ENCODE assay signal across 1 cellular context in the genomic region with DNA sequence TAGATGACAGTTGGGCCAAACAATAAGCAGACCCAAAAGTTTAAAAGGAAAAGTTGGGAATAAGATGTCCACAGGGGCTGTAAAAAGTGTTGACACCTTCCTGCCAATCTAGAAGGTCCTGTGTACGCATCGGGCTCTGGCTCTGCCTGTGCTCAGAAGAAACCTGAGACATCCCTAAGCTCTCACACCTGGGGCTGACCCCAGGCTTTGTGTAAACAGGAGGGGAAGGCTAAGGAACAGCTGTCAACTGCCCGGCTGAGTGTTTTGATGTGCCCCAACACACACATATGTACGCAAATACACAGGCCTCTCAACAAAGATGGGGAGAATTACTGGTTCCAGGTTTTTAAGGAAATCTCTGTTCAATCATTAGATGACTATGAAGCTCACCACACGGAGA.
TF ChIP-seq lines count a peak whose summit lies in the region.

No MANE protein-coding gene starts in this region.

TF ChIP-seq in HepG2, 621 proteins besides CTCF, POLR2A, EP300 and RAD21 (continued from another document and continues in another):
- TF ChIP-seq BATF2 (CRISPR knock-in tag; IDR thresholded peaks at IDR 0.05) = no peak
- no peak for TF ChIP-seq MYPOP (CRISPR knock-in tag; IDR thresholded peaks at IDR 0.05)
- TF ChIP-seq GLMP (CRISPR knock-in tag; IDR thresholded peaks at IDR 0.05; ENCODE audit: borderline replicate concordance) = no peak
- no peak for TF ChIP-seq E2F2 (CRISPR knock-in tag; IDR thresholded peaks at IDR 0.05; ENCODE audit: borderline replicate concordance)
- no peak for TF ChIP-seq ZNF326 (CRISPR knock-in tag; IDR thresholded peaks at IDR 0.05; ENCODE audit: borderline replicate concordance)
- no peak for TF ChIP-seq ETV6 (CRISPR knock-in tag; conservative IDR thresholded peaks at IDR 0.05)
- no peak for TF ChIP-seq ZNF879 (CRISPR knock-in tag; IDR thresholded peaks at IDR 0.05)
- TF ChIP-seq MEIS2 (CRISPR knock-in tag; IDR thresholded peaks at IDR 0.05) = no peak
- TF ChIP-seq SIX4 (CRISPR knock-in tag; IDR thresholded peaks at IDR 0.05) = peak; percentile 87
- no peak for TF ChIP-seq NONO (IDR thresholded peaks at IDR 0.05)
- no peak for TF ChIP-seq NONO (CRISPR knock-in tag; conservative IDR thresholded peaks at IDR 0.05)
- TF ChIP-seq CAMTA2 (CRISPR knock-in tag; IDR thresholded peaks at IDR 0.05; ENCODE audit: borderline replicate concordance) = no peak
- TF ChIP-seq NFYC (CRISPR knock-in tag; IDR thresholded peaks at IDR 0.05) = no peak
- no peak for TF ChIP-seq ARHGAP35 (CRISPR knock-in tag; IDR thresholded peaks at IDR 0.05; ENCODE audit: borderline replicate concordance)
- no peak for TF ChIP-seq ATAD3A (CRISPR knock-in tag; IDR thresholded peaks at IDR 0.05)
- TF ChIP-seq, protein P1, sequence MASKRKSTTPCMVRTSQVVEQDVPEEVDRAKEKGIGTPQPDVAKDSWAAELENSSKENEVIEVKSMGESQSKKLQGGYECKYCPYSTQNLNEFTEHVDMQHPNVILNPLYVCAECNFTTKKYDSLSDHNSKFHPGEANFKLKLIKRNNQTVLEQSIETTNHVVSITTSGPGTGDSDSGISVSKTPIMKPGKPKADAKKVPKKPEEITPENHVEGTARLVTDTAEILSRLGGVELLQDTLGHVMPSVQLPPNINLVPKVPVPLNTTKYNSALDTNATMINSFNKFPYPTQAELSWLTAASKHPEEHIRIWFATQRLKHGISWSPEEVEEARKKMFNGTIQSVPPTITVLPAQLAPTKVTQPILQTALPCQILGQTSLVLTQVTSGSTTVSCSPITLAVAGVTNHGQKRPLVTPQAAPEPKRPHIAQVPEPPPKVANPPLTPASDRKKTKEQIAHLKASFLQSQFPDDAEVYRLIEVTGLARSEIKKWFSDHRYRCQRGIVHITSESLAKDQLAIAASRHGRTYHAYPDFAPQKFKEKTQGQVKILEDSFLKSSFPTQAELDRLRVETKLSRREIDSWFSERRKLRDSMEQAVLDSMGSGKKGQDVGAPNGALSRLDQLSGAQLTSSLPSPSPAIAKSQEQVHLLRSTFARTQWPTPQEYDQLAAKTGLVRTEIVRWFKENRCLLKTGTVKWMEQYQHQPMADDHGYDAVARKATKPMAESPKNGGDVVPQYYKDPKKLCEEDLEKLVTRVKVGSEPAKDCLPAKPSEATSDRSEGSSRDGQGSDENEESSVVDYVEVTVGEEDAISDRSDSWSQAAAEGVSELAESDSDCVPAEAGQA (IDR thresholded peaks at IDR 0.05; ENCODE audit: low read depth) = no peak
- TF ChIP-seq, protein P1 (CRISPR knock-in tag; IDR thresholded peaks at IDR 0.05; ENCODE audit: borderline replicate concordance) = no peak
- 0 out of 2 replicates have a peak, but pooled peaks have one; percentile 20 for TF ChIP-seq PITX1 (CRISPR knock-in tag; IDR thresholded peaks at IDR 0.05)
- TF ChIP-seq JARID2 (CRISPR knock-in tag; IDR thresholded peaks at IDR 0.05; ENCODE audit: insufficient replicate concordance) = no peak
- no peak for TF ChIP-seq PHF5A (CRISPR knock-in tag; IDR thresholded peaks at IDR 0.05; ENCODE audit: low read depth, unreplicated experiment)
- TF ChIP-seq HNF4G (IDR thresholded peaks at IDR 0.05; ENCODE audit: borderline replicate concordance, low read depth, low read length) = no peak
- no peak for TF ChIP-seq HNF4G (CRISPR knock-in tag; IDR thresholded peaks at IDR 0.05; ENCODE audit: borderline replicate concordance, low read depth)
- no peak for TF ChIP-seq ZSCAN9 (CRISPR knock-in tag; IDR thresholded peaks at IDR 0.05; ENCODE audit: borderline replicate concordance)
- TF ChIP-seq, protein P2, sequence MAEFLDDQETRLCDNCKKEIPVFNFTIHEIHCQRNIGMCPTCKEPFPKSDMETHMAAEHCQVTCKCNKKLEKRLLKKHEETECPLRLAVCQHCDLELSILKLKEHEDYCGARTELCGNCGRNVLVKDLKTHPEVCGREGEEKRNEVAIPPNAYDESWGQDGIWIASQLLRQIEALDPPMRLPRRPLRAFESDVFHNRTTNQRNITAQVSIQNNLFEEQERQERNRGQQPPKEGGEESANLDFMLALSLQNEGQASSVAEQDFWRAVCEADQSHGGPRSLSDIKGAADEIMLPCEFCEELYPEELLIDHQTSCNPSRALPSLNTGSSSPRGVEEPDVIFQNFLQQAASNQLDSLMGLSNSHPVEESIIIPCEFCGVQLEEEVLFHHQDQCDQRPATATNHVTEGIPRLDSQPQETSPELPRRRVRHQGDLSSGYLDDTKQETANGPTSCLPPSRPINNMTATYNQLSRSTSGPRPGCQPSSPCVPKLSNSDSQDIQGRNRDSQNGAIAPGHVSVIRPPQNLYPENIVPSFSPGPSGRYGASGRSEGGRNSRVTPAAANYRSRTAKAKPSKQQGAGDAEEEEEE (CRISPR knock-in tag; IDR thresholded peaks at IDR 0.05; ENCODE audit: borderline replicate concordance) = no peak
- TF ChIP-seq ARID2 (CRISPR knock-in tag; IDR thresholded peaks at IDR 0.05; ENCODE audit: borderline replicate concordance) = peak; percentile 52; the same call in 1 of the 2 replicates
- TF ChIP-seq JDP2 (CRISPR knock-in tag; IDR thresholded peaks at IDR 0.05; ENCODE audit: borderline replicate concordance) = no peak
- peak; percentile 31; the same call in 1 of the 2 replicates for TF ChIP-seq ARID4A (CRISPR knock-in tag; IDR thresholded peaks at IDR 0.05; ENCODE audit: borderline replicate concordance)
- TF ChIP-seq ZNF143 (CRISPR knock-in tag; IDR thresholded peaks at IDR 0.05) = no peak
- TF ChIP-seq TIGD3 (CRISPR knock-in tag; IDR thresholded peaks at IDR 0.05; ENCODE audit: borderline replicate concordance) = no peak
- no peak for TF ChIP-seq FOXM1 (CRISPR knock-in tag; IDR thresholded peaks at IDR 0.05)
- TF ChIP-seq SP1 (IDR thresholded peaks at IDR 0.05) = no peak
- no peak for TF ChIP-seq SP1 (CRISPR knock-in tag; IDR thresholded peaks at IDR 0.05)
- no peak for TF ChIP-seq BRCA1 (CRISPR knock-in tag; IDR thresholded peaks at IDR 0.05)
- TF ChIP-seq ZNF607 (CRISPR knock-in tag; IDR thresholded peaks at IDR 0.05; ENCODE audit: borderline replicate concordance) = no peak
- TF ChIP-seq, protein P3, sequence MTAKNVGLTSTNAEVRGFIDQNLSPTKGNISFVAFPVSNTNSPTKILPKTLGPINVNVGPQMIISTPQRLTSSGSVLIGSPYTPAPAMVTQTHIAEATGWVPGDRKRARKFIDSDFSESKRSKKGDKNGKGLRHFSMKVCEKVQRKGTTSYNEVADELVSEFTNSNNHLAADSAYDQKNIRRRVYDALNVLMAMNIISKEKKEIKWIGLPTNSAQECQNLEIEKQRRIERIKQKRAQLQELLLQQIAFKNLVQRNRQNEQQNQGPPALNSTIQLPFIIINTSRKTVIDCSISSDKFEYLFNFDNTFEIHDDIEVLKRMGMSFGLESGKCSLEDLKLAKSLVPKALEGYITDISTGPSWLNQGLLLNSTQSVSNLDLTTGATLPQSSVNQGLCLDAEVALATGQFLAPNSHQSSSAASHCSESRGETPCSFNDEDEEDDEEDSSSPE (CRISPR knock-in tag; IDR thresholded peaks at IDR 0.05) = no peak
- no peak for TF ChIP-seq ZFP36 (IDR thresholded peaks at IDR 0.05; ENCODE audit: borderline replicate concordance, low read depth, low read length, partially characterized antibody)
- TF ChIP-seq, protein P4, sequence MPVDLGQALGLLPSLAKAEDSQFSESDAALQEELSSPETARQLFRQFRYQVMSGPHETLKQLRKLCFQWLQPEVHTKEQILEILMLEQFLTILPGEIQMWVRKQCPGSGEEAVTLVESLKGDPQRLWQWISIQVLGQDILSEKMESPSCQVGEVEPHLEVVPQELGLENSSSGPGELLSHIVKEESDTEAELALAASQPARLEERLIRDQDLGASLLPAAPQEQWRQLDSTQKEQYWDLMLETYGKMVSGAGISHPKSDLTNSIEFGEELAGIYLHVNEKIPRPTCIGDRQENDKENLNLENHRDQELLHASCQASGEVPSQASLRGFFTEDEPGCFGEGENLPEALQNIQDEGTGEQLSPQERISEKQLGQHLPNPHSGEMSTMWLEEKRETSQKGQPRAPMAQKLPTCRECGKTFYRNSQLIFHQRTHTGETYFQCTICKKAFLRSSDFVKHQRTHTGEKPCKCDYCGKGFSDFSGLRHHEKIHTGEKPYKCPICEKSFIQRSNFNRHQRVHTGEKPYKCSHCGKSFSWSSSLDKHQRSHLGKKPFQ (CRISPR knock-in tag; IDR thresholded peaks at IDR 0.05; ENCODE audit: insufficient replicate concordance) = no peak
- no peak for TF ChIP-seq ZNF382 (CRISPR knock-in tag; IDR thresholded peaks at IDR 0.05; ENCODE audit: borderline replicate concordance)
- TF ChIP-seq FOXA1 (IDR thresholded peaks at IDR 0.05) = no peak
- peak; percentile 86 for TF ChIP-seq FOXA1 (CRISPR knock-in tag; IDR thresholded peaks at IDR 0.05)
- no peak for TF ChIP-seq SMAD9 (CRISPR knock-in tag; IDR thresholded peaks at IDR 0.05)
